Comparison of ENCODE assay signal across 1 cellular context in genomic region chr4:185592438-185592837, GRCh38.
TF ChIP-seq lines count a peak whose summit lies in the region.

No MANE protein-coding gene starts in this region.

TF ChIP-seq in HepG2, 621 proteins besides CTCF, POLR2A, EP300 and RAD21:
- TF ChIP-seq SRY (CRISPR knock-in tag; IDR thresholded peaks at IDR 0.05), result no peak
- peak; percentile 76 for TF ChIP-seq ZNF121 (CRISPR knock-in tag; IDR thresholded peaks at IDR 0.05)
